Comparison of ENCODE assay signal across 16 cellular contexts in genomic region chr12:113919791-113920190, GRCh38. TPM values are rescaled to one million over a fixed set of nuclear protein-coding genes. Genes with fewer than 3 reads are reported as not detected.
A peak's percentile ranks its signal among the peaks of the same experiment; 100 is the strongest.
DNase-seq lines count a peak whose midpoint lies in the region; ATAC-seq, FAIRE-seq and TF ChIP-seq lines count a peak whose summit lies in the region.
"Had no signal": no experiment of that assay in that cellular context is flagged by ENCODE, and none has a peak within 500 bp of the region (broad histone marks: within the 10 kb centered on the region; RNA-seq: fewer than 3 reads in every experiment).

No MANE protein-coding gene starts in this region.

- H3K4me2 ChIP-seq in HepG2 (ENCODE audit: low read depth, low read length) (no peak overlapping the region), neural progenitor cell (no peak overlapping the region)
- H3K4me2 ChIP-seq: GM23338 had no signal

- BruUV-seq in HepG2 (replicated peaks; lab: Mats Ljungman, UMichigan): no TSS peak

- no peak for TF ChIP-seq POLR2A in HepG2 (IDR thresholded peaks at IDR 0.05; ENCODE audit: insufficient read depth in 1 of 2, low read depth in 2 of 2, low read length in 2 of 2)
- TF ChIP-seq POLR2A in right lobe of liver (IDR thresholded peaks at IDR 0.05): no peak

- intact Hi-C loops in HepG2 (cut with micrococcal nuclease; ENCODE audit: unreplicated experiment): no loop called here
- intact Hi-C loops in right lobe of liver (cut with DNase I): loop anchor here (10.0 kb wide), 1 partner anchor 455 kb away; no protein-coding TSS in a partner anchor

- no peaks in the 10 kb centered on the region for H3F3A ChIP-seq in neural progenitor cell (ENCODE audit: low read depth)

- no peak for TF ChIP-seq EP300 in HepG2 (IDR thresholded peaks at IDR 0.05; ENCODE audit: low read depth in 2 of 2, low read length in 2 of 2)
- TF ChIP-seq EP300 in HepG2 (CRISPR knock-in tag; IDR thresholded peaks at IDR 0.05; ENCODE audit: borderline replicate concordance): no peak

- H3K4me3 Mint-ChIP-seq in neural progenitor cell: no peak overlapping the region
- H3K4me3 Mint-ChIP-seq: CD4-positive, alpha-beta memory T cell; GM23338 had no signal

- H3K4me3 ChIP-seq in HepG2 (replicated peaks in 1 of 3; ENCODE audit: insufficient read depth in 1 of 3, low read depth in 2 of 3, low read length in 3 of 3) (no peak overlapping the region), right lobe of liver (no peak overlapping the region), SJSA1 (no peak overlapping the region), neural progenitor cell (no peak overlapping the region)
- H3K4me3 ChIP-seq: GM23338 had no signal

- H3K4me1 ChIP-seq in HepG2 (ENCODE audit: insufficient read depth, low read length): peaks cover 9% of the 10 kb centered on the region; the same call in 1 of the 2 replicates
- no peaks in the 10 kb centered on the region for H3K4me1 ChIP-seq in right lobe of liver
- H3K4me1 ChIP-seq in SJSA1 (replicated peaks): no peaks in the 10 kb centered on the region
- H3K4me1 ChIP-seq in neural progenitor cell: no peaks in the 10 kb centered on the region

- POLR2A ChIA-PET in HepG2 (lab: Yijun Ruan, JAX): no interaction called here

- H3K9me3 Mint-ChIP-seq in neural progenitor cell: no peaks in the 10 kb centered on the region
- H3K9me3 Mint-ChIP-seq: CD4-positive, alpha-beta memory T cell; GM23338 had no signal

- H4K20me1 ChIP-seq in HepG2 (ENCODE audit: insufficient read depth, low read length): no peaks in the 10 kb centered on the region
- no peaks in the 10 kb centered on the region for H4K20me1 ChIP-seq in neural progenitor cell (ENCODE audit: low read depth)

- H3K9me3 ChIP-seq in HepG2 (ENCODE audit: low read length) (no peaks in the 10 kb centered on the region), right lobe of liver (no peaks in the 10 kb centered on the region), SJSA1 (replicated peaks) (0 out of 2 replicates have a peak, but pooled peaks cover 7% of the 10 kb centered on the region), neural progenitor cell (ENCODE audit: low read depth) (no peaks in the 10 kb centered on the region)

- H3K27ac ChIP-seq in HepG2 (ENCODE audit: extremely low read length, insufficient read depth, low read length): no peak overlapping the region
- no peak overlapping the region for H3K27ac ChIP-seq in right lobe of liver
- H3K27ac ChIP-seq in SJSA1: no peak overlapping the region
- no peak overlapping the region for H3K27ac ChIP-seq in neural progenitor cell
- H3K27ac ChIP-seq: C4-2B had no signal

- no peak for TF ChIP-seq RAD21 in HepG2 (CRISPR knock-in tag; IDR thresholded peaks at IDR 0.05)

- H2AFZ ChIP-seq in HepG2 (ENCODE audit: low read length) (no peak overlapping the region), neural progenitor cell (replicated peaks) (no peak overlapping the region)
- H2AFZ ChIP-seq: GM23338 had no signal

- CTCF ChIA-PET in HepG2 (lab: Yijun Ruan, JAX; ENCODE audit: low intra/inter-chr PET ratio, low total read pairs): no interaction called here

- peaks cover 4% of the 10 kb centered on the region for H3K36me3 Mint-ChIP-seq in neural progenitor cell

- no peaks in the 10 kb centered on the region for H3K4me1 Mint-ChIP-seq in neural progenitor cell
- H3K4me1 Mint-ChIP-seq: CD4-positive, alpha-beta memory T cell; GM23338 had no signal

- no peaks in the 10 kb centered on the region for H3K27me3 ChIP-seq in HepG2 (ENCODE audit: control insufficient read depth in 1 of 2, insufficient read depth in 2 of 2, low read length in 2 of 2)
- no peaks in the 10 kb centered on the region for H3K27me3 ChIP-seq in right lobe of liver
- no peaks in the 10 kb centered on the region for H3K27me3 ChIP-seq in SJSA1 (replicated peaks)
- no peaks in the 10 kb centered on the region for H3K27me3 ChIP-seq in neural progenitor cell

- WGBS in HepG2 (ENCODE audit: low lambda C conversion rate): 88% methylated on average over 4 of the region's 5 CpGs
- WGBS in right lobe of liver (ENCODE audit: insufficient coverage, low coverage, low lambda C conversion rate, missing lambda C conversion rate): 83% methylated on average over 4 of the region's 5 CpGs

- in situ Hi-C loops in HepG2 (cut with HindIII; ENCODE audit: extremely low pct_ligation_motif_present, low pct_unique_long_range_greater_than_20kb): loop anchor here (10.0 kb wide), 1 partner anchor 485 kb away; no protein-coding TSS in a partner anchor

- DNase-seq in HepG2 (ENCODE audit: low spot score): no peak
- DNase-seq in right lobe of liver: no peak
- DNase-seq in SJSA1 (ENCODE audit: low read depth in 1 of 2, low spot score in 2 of 2): peak; percentile 67 to 94
- DNase-seq in neural progenitor cell (ENCODE audit: low spot score): no peak
- DNase-seq in OCI-M2 (lab: John Stamatoyannopoulos, UW; ENCODE audit: unreplicated experiment): no peak
- DNase-seq in activated CD4-positive, CD25-positive, alpha-beta regulatory T cell (lab: John Stamatoyannopoulos, UW): no peak
- no peak for DNase-seq in HPDE6-E6E7 (ENCODE audit: extremely low spot score)
- DNase-seq: 8988T; AML-193; CD4-positive, alpha-beta memory T cell; DMS79; H7 had no signal

- H3K79me2 ChIP-seq in HepG2 (ENCODE audit: insufficient read depth, low read length) (no peaks in the 10 kb centered on the region), neural progenitor cell (ENCODE audit: low read depth) (no peaks in the 10 kb centered on the region)

- TF ChIP-seq CTCF in HepG2 (CRISPR knock-in tag; IDR thresholded peaks at IDR 0.05) (no peak), right lobe of liver (IDR thresholded peaks at IDR 0.05) (no peak), neural progenitor cell (IDR thresholded peaks at IDR 0.05) (no peak)

- no peaks in the 10 kb centered on the region for H3K27me3 Mint-ChIP-seq in neural progenitor cell (ENCODE audit: insufficient read depth, low read depth)
- H3K27me3 Mint-ChIP-seq: CD4-positive, alpha-beta memory T cell had no signal

- H3K36me3 ChIP-seq in HepG2 (replicated peaks in 1 of 2; ENCODE audit: control insufficient read depth in 1 of 2, insufficient read depth in 2 of 2, low read length in 2 of 2) (peaks cover 21 to 66% of the 10 kb centered on the region in 2 experiments), right lobe of liver (peaks cover 0 to 18% (median 5%) of the 10 kb centered on the region in 4 donors), SJSA1 (peaks cover 100% of the 10 kb centered on the region), neural progenitor cell (no peaks in the 10 kb centered on the region)

- FAIRE-seq in HepG2 (lab: Jason Lieb, UNC): no peak
- FAIRE-seq: GM12891, HTR-8/SVneo had no signal

- ATAC-seq in HepG2 (peak; percentile 54; the same call in 2 of the 3 replicates), right lobe of liver (no peak)
- ATAC-seq: GM23338 had no signal

- H3K27ac Mint-ChIP-seq in neural progenitor cell: peak overlapping the region; percentile 42

- H3K9ac ChIP-seq in HepG2 (ENCODE audit: insufficient read depth, low read depth, low read length): no peak overlapping the region
- H3K9ac ChIP-seq in neural progenitor cell: no peak overlapping the region

TF ChIP-seq in HepG2, 621 proteins besides CTCF, POLR2A, EP300 and RAD21 (continues in another document):
- TF ChIP-seq NR1H2 (CRISPR knock-in tag; IDR thresholded peaks at IDR 0.05; ENCODE audit: borderline replicate concordance, low read depth) (no peak), JUN (CRISPR knock-in tag; IDR thresholded peaks at IDR 0.05) (no peak), ZSCAN30 (CRISPR knock-in tag; IDR thresholded peaks at IDR 0.05) (no peak), ZNF546 (CRISPR knock-in tag; conservative IDR thresholded peaks at IDR 0.05) (no peak), ZNF235 (CRISPR knock-in tag; IDR thresholded peaks at IDR 0.05; ENCODE audit: borderline replicate concordance) (no peak), ZNF652 (CRISPR knock-in tag; IDR thresholded peaks at IDR 0.05; ENCODE audit: borderline replicate concordance, low read depth) (no peak), FOSL1 (CRISPR knock-in tag; IDR thresholded peaks at IDR 0.05; ENCODE audit: borderline replicate concordance) (no peak), ZBTB43 (CRISPR knock-in tag; conservative IDR thresholded peaks at IDR 0.05) (no peak)

RNA-seq across cellular contexts. Expression of gene RBM19, which starts 46.3 kb away (rescaled TPM):
- total RNA-seq in HepG2 (2016; rRNA removed; fragmentation: Illumina TruSeq; extraction: Trizol): 26.5 and 32.2 TPM in 2 replicates
- 6.7 and 7.5 TPM in 2 replicates for total RNA-seq in HepG2 (2016; cell fraction: cytosol; rRNA removed; fragmentation: Illumina TruSeq; extraction: Trizol; ENCODE audit: low read depth)
- 24.9 and 31.0 TPM in 2 replicates for total RNA-seq in HepG2 (2016; cell fraction: insoluble cytoplasmic fraction; rRNA removed; fragmentation: Illumina TruSeq; extraction: Trizol)
- total RNA-seq in HepG2 (2016; cell fraction: membrane; rRNA removed; fragmentation: Illumina TruSeq; extraction: Trizol): 8.3 and 8.9 TPM in 2 replicates
- total RNA-seq in HepG2 (2016; cell fraction: nucleus; rRNA removed; fragmentation: Illumina TruSeq; extraction: Trizol): 34.8 and 41.6 TPM in 2 replicates
- polyA plus RNA-seq in HepG2 (2011; rRNA removed): 19.3 and 22.1 TPM in 2 replicates
- 9.7 and 13.0 TPM in 2 replicates for polyA plus RNA-seq in HepG2 (2011; cell fraction: cytosol; rRNA removed)
- 84.7 and 92.9 TPM in 2 replicates for polyA plus RNA-seq in HepG2 (2011; cell fraction: nucleus; rRNA removed)
- 19.5 and 21.4 TPM in 2 replicates for polyA plus RNA-seq in HepG2 (2012)
- 2.5 and 2.9 TPM in 2 replicates for polyA plus RNA-seq in HepG2 (2016; cell fraction: cytosol; fragmentation: Illumina TruSeq; extraction: Trizol; ENCODE audit: low read depth)
- polyA plus RNA-seq in HepG2 (2016; cell fraction: insoluble cytoplasmic fraction; fragmentation: Illumina TruSeq; extraction: Trizol; ENCODE audit: low read depth): 23.1 and 25.3 TPM in 2 replicates
- polyA plus RNA-seq in HepG2 (2016; cell fraction: membrane; fragmentation: Illumina TruSeq; extraction: Trizol; ENCODE audit: low read depth): 4.5 and 5.7 TPM in 2 replicates
- 64.2 and 66.3 TPM in 2 replicates for polyA plus RNA-seq in HepG2 (2016; cell fraction: nucleus; fragmentation: Illumina TruSeq; extraction: Trizol; ENCODE audit: insufficient read depth, low read depth)
- polyA minus RNA-seq in HepG2 (2011; rRNA and poly(A)+ RNA removed; ENCODE audit: low replicate concordance): 21.4 and 32.0 TPM in 2 replicates
- 13.6 and 13.7 TPM in 2 replicates for polyA minus RNA-seq in HepG2 (2011; cell fraction: cytosol; rRNA and poly(A)+ RNA removed)
- polyA minus RNA-seq in HepG2 (2011; cell fraction: nucleus; rRNA and poly(A)+ RNA removed): 58.7 and 59.3 TPM in 2 replicates
- 10 to 100 TPM; 11.3 to 17.2 (median 14.2) TPM for total RNA-seq in right lobe of liver
- 271 and 433 TPM in 2 replicates for total RNA-seq in SJSA1 (2014; rRNA removed; shearing (Covaris generic))
- 23.5 and 28.7 TPM in 2 replicates for total RNA-seq in neural progenitor cell (ENCODE audit: low replicate concordance)

Comparison
In these comparisons a context has a peak if more than half of its experiments do, and no peak if none do; other contexts are left out.
1. DNase-seq: peak in SJSA1 (2 of 2); none in HepG2 (single experiment), right lobe of liver (0 of 3), neural progenitor cell (single experiment), OCI-M2 (single experiment), activated CD4-positive, CD25-positive, alpha-beta regulatory T cell (0 of 4) and HPDE6-E6E7 (single experiment).